19 cellular contexts compared by ENCODE assay signal in the genomic region with DNA sequence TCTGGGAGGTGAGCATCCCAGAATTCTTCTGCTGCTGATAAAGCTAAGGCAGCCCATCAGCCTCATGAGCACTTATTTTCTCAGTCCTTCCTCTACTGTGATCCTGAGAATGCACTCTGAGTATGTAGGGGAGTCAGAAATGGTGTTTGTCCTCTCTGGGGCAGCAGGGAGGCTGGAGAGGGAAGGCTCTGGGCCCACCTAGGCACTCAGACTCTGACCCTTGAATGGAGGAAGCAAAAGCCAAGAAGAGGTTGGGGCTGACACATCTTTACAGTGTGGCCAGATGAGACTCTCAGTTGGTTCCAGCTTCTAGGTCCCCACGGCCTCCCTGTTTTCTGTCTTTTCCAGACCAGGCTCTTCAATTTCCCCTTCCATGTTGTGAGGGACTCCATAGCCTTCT. TPM values are rescaled to one million over a fixed set of nuclear protein-coding genes. Genes with fewer than 3 reads are reported as not detected.
DNase-seq lines count a peak whose midpoint lies in the region; ATAC-seq and TF ChIP-seq lines count a peak whose summit lies in the region.
"Had no signal": no experiment of that assay in that cellular context is flagged by ENCODE, and none has a peak within 500 bp of the region (broad histone marks: within the 10 kb centered on the region; RNA-seq: fewer than 3 reads in every experiment).

No MANE protein-coding gene starts in this region.

- no peaks in the 10 kb centered on the region for H3K27me3 Mint-ChIP-seq in CD8-positive, alpha-beta T cell (ENCODE audit: low read depth)
- H3K27me3 Mint-ChIP-seq: activated CD4-positive, alpha-beta T cell treated with anti-CD3 and anti-CD28 coated beads, Interleukin-2, amount 10 ng/mL, durations not matched to agents 7 days and 5 days; activated naive CD4-positive, alpha-beta T cell treated with anti-CD3 and anti-CD28 coated beads, Interleukin-2, amount 50 U/mL, for 24 hours had no signal

- H3K4me1 Mint-ChIP-seq in CD8-positive, alpha-beta T cell (ENCODE audit: low read depth) = peaks cover 39% of the 10 kb centered on the region

- no peak for TF ChIP-seq EP300 in suprapubic skin (IDR thresholded peaks at IDR 0.05)

- H3K4me1 ChIP-seq in PC-3 (ENCODE audit: insufficient read depth, low read length) (peaks cover 30% of the 10 kb centered on the region), left lung (peaks cover 0 to 6% of the 10 kb centered on the region in 2 donors), suprapubic skin (peaks cover 16% of the 10 kb centered on the region)
- H3K4me1 ChIP-seq in CD8-positive, alpha-beta T cell (ENCODE audit: insufficient read depth, low read length) = peaks cover 41% of the 10 kb centered on the region

- H3K9me2 ChIP-seq in PC-3 (replicated peaks; ENCODE audit: low read length) = no peaks in the 10 kb centered on the region

- no peaks in the 10 kb centered on the region for H3F3A ChIP-seq in PC-3 (ENCODE audit: low read length, unreplicated experiment)

- DNase-seq in PC-3 = no peak
- no peak for DNase-seq in left lung
- no peak for DNase-seq in suprapubic skin (ENCODE audit: low spot score in 2 of 2)
- no peak for DNase-seq in CD8-positive, alpha-beta T cell
- DNase-seq in EL = no peak
- DNase-seq: activated CD4-positive, alpha-beta T cell treated with anti-CD3 and anti-CD28 coated beads, Interleukin-2, amount 10 ng/mL, durations not matched to agents 7 days and 5 days; activated T-cell treated with anti-CD3 and anti-CD28 coated beads for 4 hours; central memory CD4-positive, alpha-beta T cell; GF-D8; NCI-H446; retina; SJCRH30; stimulated activated CD4-positive, alpha-beta T cell treated with anti-CD3 and anti-CD28 coated beads, Interleukin-2, amount 100 ng/mL, for 24 hours had no signal

- H3K9ac ChIP-seq in PC-3 (ENCODE audit: low read length) = peak overlapping the region; percentile 61
- H3K9ac ChIP-seq: BLaER1 had no signal

- H3K4me3 ChIP-seq in PC-3 (ENCODE audit: low read length) (no peak overlapping the region), left lung (no peak overlapping the region), suprapubic skin (no peak overlapping the region)
- H3K4me3 ChIP-seq in CD8-positive, alpha-beta T cell (ENCODE audit: low read depth, low read length) = no peak overlapping the region
- H3K4me3 ChIP-seq: BLaER1, SJCRH30 had no signal

- H3K27ac ChIP-seq in PC-3 (ENCODE audit: low read length) (peak overlapping the region; percentile 88), adipose tissue (ENCODE audit: low read depth, low read length) (peak overlapping the region; percentile 65), left lung (peak overlapping the region; percentile 48 to 69), suprapubic skin (peak overlapping the region; percentile 65)
- H3K27ac ChIP-seq in CD8-positive, alpha-beta T cell (ENCODE audit: low read depth, low read length) = no peak overlapping the region
- H3K27ac ChIP-seq: BLaER1, SJCRH30 had no signal

- H4K20me1 ChIP-seq in PC-3 (ENCODE audit: low read length) = no peaks in the 10 kb centered on the region
- H4K20me1 ChIP-seq: BLaER1 had no signal

- POLR2A ChIA-PET in PC-3 (lab: Charles Lee; ENCODE audit: unreplicated experiment) = no interaction called here
- POLR2A ChIA-PET in CD8-positive, alpha-beta T cell (lab: Charles Lee) = no interaction called here

- no peak overlapping the region for H3K27ac Mint-ChIP-seq in CD8-positive, alpha-beta T cell
- H3K27ac Mint-ChIP-seq: memory B cell had no signal

- peak; percentile 13; the same call in 1 of the 2 replicates for ATAC-seq in PC-3
- peak; percentile 9 for ATAC-seq in left lung
- no peak for ATAC-seq in HG02610 (IDR thresholded peaks at IDR 0.05; ENCODE audit: unreplicated experiment)
- no peak for ATAC-seq in esophagus mucosa
- ATAC-seq in CD8-positive, alpha-beta T cell = no peak

- 85 to 97% (median 88%) methylated on average over 1 of the region's 1 CpG for WGBS in adipose tissue, 3 donors
- 73% methylated on average over 1 of the region's 1 CpG for WGBS in suprapubic skin

- H3K4me2 ChIP-seq in PC-3 (ENCODE audit: low read length) = no peak overlapping the region; the same call in 1 of the 2 replicates
- H3K4me2 ChIP-seq: BLaER1 had no signal

- H3K36me3 Mint-ChIP-seq in CD8-positive, alpha-beta T cell = no peaks in the 10 kb centered on the region
- H3K36me3 Mint-ChIP-seq: activated naive CD4-positive, alpha-beta T cell treated with anti-CD3 and anti-CD28 coated beads, Interleukin-2, amount 50 U/mL, for 24 hours; memory B cell had no signal

- intact Hi-C loops in PC-3 (cut with micrococcal nuclease) = no loop called here
- intact Hi-C loops in left lung (cut with DNase I) = no loop called here
- intact Hi-C loops in CD8-positive, alpha-beta T cell (cut with DNase I, micrococcal nuclease) = no loop called here

- CTCF ChIA-PET in PC-3 (lab: Charles Lee) = no interaction called here
- CTCF ChIA-PET in CD8-positive, alpha-beta T cell (lab: Charles Lee) = no interaction called here

- H3K9me3 Mint-ChIP-seq in CD8-positive, alpha-beta T cell = no peaks in the 10 kb centered on the region
- H3K9me3 Mint-ChIP-seq: activated naive CD4-positive, alpha-beta T cell treated with anti-CD3 and anti-CD28 coated beads, Interleukin-2, amount 50 U/mL, for 24 hours had no signal

- no TSS peak for BruUV-seq in PC-3 (replicated peaks; lab: Mats Ljungman, UMichigan)

- H3K36me3 ChIP-seq in PC-3 (ENCODE audit: low read depth, low read length) (no peaks in the 10 kb centered on the region), left lung (no peaks in the 10 kb centered on the region), suprapubic skin (no peaks in the 10 kb centered on the region)
- H3K36me3 ChIP-seq in CD8-positive, alpha-beta T cell (ENCODE audit: insufficient read depth, low read length) = no peaks in the 10 kb centered on the region
- H3K36me3 ChIP-seq: BLaER1, SJCRH30 had no signal

- H3K79me2 ChIP-seq in PC-3 (ENCODE audit: low read length) = no peaks in the 10 kb centered on the region

- TF ChIP-seq CTCF in PC-3 (conservative IDR thresholded peaks at IDR 0.05; ENCODE audit: low read depth, low read length) (no peak), left lung (IDR thresholded peaks at IDR 0.05) (no peak), suprapubic skin (IDR thresholded peaks at IDR 0.05) (no peak)
- TF ChIP-seq CTCF in CD8-positive, alpha-beta T cell (IDR thresholded peaks at IDR 0.05) = no peak

- H2AFZ ChIP-seq in PC-3 (ENCODE audit: low read length) = peak overlapping the region; percentile 71

- H3K9me3 ChIP-seq in PC-3 (ENCODE audit: low read length) = no peaks in the 10 kb centered on the region
- H3K9me3 ChIP-seq in left lung = no peaks in the 10 kb centered on the region
- H3K9me3 ChIP-seq in suprapubic skin = no peaks in the 10 kb centered on the region
- H3K9me3 ChIP-seq in CD8-positive, alpha-beta T cell (ENCODE audit: low read length) = no peaks in the 10 kb centered on the region
- H3K9me3 ChIP-seq: BLaER1 had no signal

- no peak overlapping the region for H3K4me3 Mint-ChIP-seq in CD8-positive, alpha-beta T cell
- H3K4me3 Mint-ChIP-seq: activated CD4-positive, alpha-beta T cell treated with anti-CD3 and anti-CD28 coated beads, Interleukin-2, amount 10 ng/mL, durations not matched to agents 7 days and 5 days; memory B cell had no signal

- H3K27me3 ChIP-seq in PC-3 (ENCODE audit: low read length) = no peaks in the 10 kb centered on the region
- H3K27me3 ChIP-seq in left lung = no peaks in the 10 kb centered on the region
- H3K27me3 ChIP-seq in suprapubic skin = no peaks in the 10 kb centered on the region
- H3K27me3 ChIP-seq in CD8-positive, alpha-beta T cell (ENCODE audit: insufficient read depth, low read length) = no peaks in the 10 kb centered on the region
- H3K27me3 ChIP-seq: BLaER1, SJCRH30 had no signal

- TF ChIP-seq POLR2A in suprapubic skin (IDR thresholded peaks at IDR 0.05) = no peak

RNA-seq across cellular contexts. Expression of gene BLM, which starts 36.1 kb away (rescaled TPM):
- 10.3 and 18.7 TPM in 2 replicates for total RNA-seq in PC-3 (2014; rRNA removed)
- polyA plus RNA-seq in adipose tissue = 1 to 10 TPM in 1 of 3 donors, under 1 TPM in 2; 0.62 to 5.2 (median 0.97) TPM
- 1 to 10 TPM; 3.7 to 4.4 TPM for total RNA-seq in left lung
- 1 to 10 TPM in 1 of 4 donors, under 1 TPM in 3; 0.72 to 2.4 (median 0.84) TPM for total RNA-seq in suprapubic skin
- total RNA-seq in esophagus mucosa = 4.3 TPM
- total RNA-seq in CD8-positive, alpha-beta T cell = 1 to 10 TPM; 2.5 to 2.6 TPM

Comparison
In these comparisons a context has a peak if more than half of its experiments do, and no peak if none do; other contexts are left out.
1. ATAC-seq: peak in PC-3 (single experiment) and left lung (single experiment); none in HG02610 (single experiment), esophagus mucosa (single experiment) and CD8-positive, alpha-beta T cell (single experiment).